Comparison of ENCODE assay signal across 8 cellular contexts in the genomic region with DNA sequence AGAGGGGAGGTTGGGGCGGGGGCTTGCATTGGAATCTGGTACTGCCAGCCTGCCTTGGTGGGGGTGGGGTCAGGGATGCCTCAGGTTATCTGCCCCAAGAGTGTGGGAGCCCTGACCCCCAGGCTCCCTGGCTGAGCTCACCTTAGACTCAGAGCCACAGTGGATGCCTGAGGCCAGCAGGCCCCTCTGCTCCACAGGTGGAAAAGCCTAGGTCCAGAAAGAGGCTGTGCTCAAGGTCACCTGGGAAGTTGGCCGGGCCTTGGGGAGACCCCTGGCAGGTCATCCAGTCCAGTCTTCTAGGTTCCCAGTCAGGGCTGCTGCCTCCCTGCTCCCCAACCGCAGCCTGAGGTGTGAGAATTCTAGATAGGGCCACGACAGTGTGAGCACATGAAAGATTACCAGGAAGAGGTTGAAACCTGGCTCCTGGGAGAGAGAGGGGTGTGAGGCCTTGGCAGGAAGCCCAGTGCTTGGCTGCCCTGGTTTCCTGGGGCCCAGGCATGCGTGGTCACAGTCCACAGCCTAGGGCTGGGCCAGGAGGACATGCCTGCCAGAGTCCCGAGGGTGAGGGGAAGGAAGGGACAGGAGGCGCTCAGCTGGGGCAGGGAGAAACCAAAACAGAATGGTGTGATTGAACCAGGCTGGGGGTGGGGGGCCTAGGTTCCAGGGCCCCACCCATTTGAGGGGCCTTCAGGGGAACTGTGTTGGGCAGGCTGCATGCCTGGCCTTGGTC. TPM values are rescaled to one million over a fixed set of nuclear protein-coding genes. Genes with fewer than 3 reads are reported as not detected.
DNase-seq lines count a peak whose midpoint lies in the region; ATAC-seq lines count a peak whose summit lies in the region.

No MANE protein-coding gene starts in this region.

- no peaks in the 10 kb centered on the region for H3K27me3 ChIP-seq in CD4-positive, alpha-beta memory T cell (ENCODE audit: insufficient read depth, low read length)

- no peak overlapping the region for H3K27ac ChIP-seq in CD4-positive, alpha-beta memory T cell (ENCODE audit: low read depth, low read length)
- peak overlapping the region; percentile 54 for H3K27ac ChIP-seq in KOPT-K1 (ENCODE audit: low read depth, low read length, poor library complexity, severe bottlenecking)

- H3K4me1 ChIP-seq in CD4-positive, alpha-beta memory T cell (ENCODE audit: insufficient read depth, low read length): peaks cover 31% of the 10 kb centered on the region

- H3K27ac Mint-ChIP-seq in CD4-positive, alpha-beta memory T cell: peak overlapping the region; percentile 78 to 94 (median 90)
- H3K27ac Mint-ChIP-seq in stimulated activated memory B cell treated with anti-CD40 and anti-IgM and Interleukin-4, amounts not matched to agents 10 μg/mL and 1 μg/mL and 100 μg/mL, for 72 hours: peak overlapping the region; percentile 16

- H3K4me3 Mint-ChIP-seq in CD4-positive, alpha-beta memory T cell: peak overlapping the region in 3 of 8 donors; percentile 21 to 70 (median 25)
- no peak overlapping the region for H3K4me3 Mint-ChIP-seq in stimulated activated memory B cell treated with anti-CD40 and anti-IgM and Interleukin-4, amounts not matched to agents 10 μg/mL and 1 μg/mL and 100 μg/mL, for 72 hours

- no peaks in the 10 kb centered on the region for H3K9me3 Mint-ChIP-seq in CD4-positive, alpha-beta memory T cell
- H3K9me3 Mint-ChIP-seq in stimulated activated memory B cell treated with anti-CD40 and anti-IgM and Interleukin-4, amounts not matched to agents 10 μg/mL and 1 μg/mL and 100 μg/mL, for 72 hours: no peaks in the 10 kb centered on the region

- peak; percentile 22 to 47 (median 27) for DNase-seq in CD4-positive, alpha-beta memory T cell
- peak; percentile 67 for DNase-seq in amniotic epithelial cell (ENCODE audit: low read depth)
- DNase-seq in hypothalamus (lab: John Stamatoyannopoulos, UW): peak in 29 of 51 donors; percentile 12 to 73 (median 45)
- DNase-seq in NCI-H1436 treated with DMSO at 0.1 percent for 48 hours (lab: John Stamatoyannopoulos, UW): no peak

- H3K36me3 ChIP-seq in CD4-positive, alpha-beta memory T cell (ENCODE audit: insufficient read depth, low read length): no peaks in the 10 kb centered on the region
- H3K36me3 ChIP-seq in KOPT-K1 (ENCODE audit: insufficient read depth, low read length): no peaks in the 10 kb centered on the region

- no peak overlapping the region for H3K4me3 ChIP-seq in CD4-positive, alpha-beta memory T cell (ENCODE audit: low read length in 2 of 2)

- POLR2A ChIA-PET in CD4-positive, alpha-beta memory T cell (lab: Charles Lee; ENCODE audit: partially characterized antibody): interaction anchor here (0.9 kb wide), 1 partner anchor 170 kb away, joined by 3 read pairs; no protein-coding TSS in a partner anchor

- H3K27me3 Mint-ChIP-seq in CD4-positive, alpha-beta memory T cell: no peaks in the 10 kb centered on the region
- no peaks in the 10 kb centered on the region for H3K27me3 Mint-ChIP-seq in stimulated activated memory B cell treated with anti-CD40 and anti-IgM and Interleukin-4, amounts not matched to agents 10 μg/mL and 1 μg/mL and 100 μg/mL, for 72 hours

- CTCF ChIA-PET in CD4-positive, alpha-beta memory T cell (lab: Charles Lee; ENCODE audit: partially characterized antibody): interaction anchor here (0.9 to 3.4 kb wide), 4 partner anchors 11 to 403 kb away, joined by 3 to 13 read pairs (median 6); no protein-coding TSS in a partner anchor

- no peaks in the 10 kb centered on the region for H3K9me3 ChIP-seq in CD4-positive, alpha-beta memory T cell (ENCODE audit: control insufficient read depth in 1 of 2, low read length in 2 of 2)
- no peaks in the 10 kb centered on the region for H3K9me3 ChIP-seq in KOPT-K1 (ENCODE audit: insufficient read depth, low read length, poor library complexity, severe bottlenecking)

- no peak for ATAC-seq in stimulated activated memory B cell treated with anti-CD40 and anti-IgM and Interleukin-4, amounts not matched to agents 10 μg/mL and 1 μg/mL and 100 μg/mL, for 72 hours
- ATAC-seq in HG02763 (IDR thresholded peaks at IDR 0.05; ENCODE audit: unreplicated experiment) (no peak), HG02642 (IDR thresholded peaks at IDR 0.05; ENCODE audit: poor library complexity, unreplicated experiment) (no peak)

- peaks cover 0 to 13% of the 10 kb centered on the region in 2 donors for H3K36me3 Mint-ChIP-seq in CD4-positive, alpha-beta memory T cell
- no peaks in the 10 kb centered on the region for H3K36me3 Mint-ChIP-seq in stimulated activated memory B cell treated with anti-CD40 and anti-IgM and Interleukin-4, amounts not matched to agents 10 μg/mL and 1 μg/mL and 100 μg/mL, for 72 hours

- intact Hi-C loops in CD4-positive, alpha-beta memory T cell (cut with micrococcal nuclease): loop anchor here (5.0 kb wide), 3 partner anchors 397 to 1462 kb away; a partner anchor contains a TSS

- H3K4me1 Mint-ChIP-seq in CD4-positive, alpha-beta memory T cell: peaks cover 13 to 40% (median 26%) of the 10 kb centered on the region in 4 donors
- H3K4me1 Mint-ChIP-seq in stimulated activated memory B cell treated with anti-CD40 and anti-IgM and Interleukin-4, amounts not matched to agents 10 μg/mL and 1 μg/mL and 100 μg/mL, for 72 hours: peaks cover 12% of the 10 kb centered on the region

RNA-seq across cellular contexts. Expression of a gene that starts 4.9 kb away (rescaled TPM):
- total RNA-seq in CD4-positive, alpha-beta memory T cell: 1 to 10 TPM; 7.1 to 7.6 TPM
- polyA plus RNA-seq in CD4-positive, alpha-beta memory T cell: 1 to 10 TPM; 5.0 to 8.8 TPM
